In genomic region chrX:43813319-43813718, GRCh38 we compare ENCODE assay signal across 22 cellular contexts.
"Had no signal": no experiment of that assay in that cellular context is flagged by ENCODE, and none has a peak within 500 bp of the region (broad histone marks: within the 10 kb centered on the region; RNA-seq: fewer than 3 reads in every experiment).

No MANE protein-coding gene starts in this region.

- H3K36me3 Mint-ChIP-seq: activated naive CD4-positive, alpha-beta T cell treated with anti-CD3 and anti-CD28 coated beads, Interleukin-2, amount 10 ng/mL, durations not matched to agents 7 days and 5 days; immature natural killer cell; stimulated activated memory B cell treated with anti-CD40 and anti-IgM and Interleukin-4, amounts not matched to agents 10 μg/mL and 1 μg/mL and 100 μg/mL, for 72 hours had no signal

- H3K4me1 Mint-ChIP-seq: nephron progenitor cell; stimulated activated memory B cell treated with anti-CD40 and anti-IgM and Interleukin-4, amounts not matched to agents 10 μg/mL and 1 μg/mL and 100 μg/mL, for 72 hours had no signal

- H3K27me3 ChIP-seq: ascending aorta, brain microvascular endothelial cell, gastrocnemius medialis, neutrophil, suprapubic skin, tibial artery had no signal

- ATAC-seq: effector memory CD8-positive, alpha-beta T cell; left lung; mucosa of descending colon; stimulated activated memory B cell treated with anti-CD40 and anti-IgM and Interleukin-4, amounts not matched to agents 10 μg/mL and 1 μg/mL and 100 μg/mL, for 72 hours had no signal

- H3K4me1 ChIP-seq: ascending aorta, left lung, suprapubic skin had no signal

- H3K27ac Mint-ChIP-seq: activated CD4-positive, alpha-beta T cell treated with anti-CD3 and anti-CD28 coated beads, Interleukin-2, amount 10 ng/mL, durations not matched to agents 7 days and 5 days; activated naive CD4-positive, alpha-beta T cell treated with anti-CD3 and anti-CD28 coated beads, Interleukin-2, amount 10 ng/mL, durations not matched to agents 7 days and 5 days; activated T-helper 1 cell treated with anti-CD3 and anti-CD28 coated beads, Interleukin-12 subunit alpha, Interleukin-12 subunit beta, Interleukin-2, Interleukin-4 antibody, amounts not matched to agents 30 ng/mL and 10 ng/mL and 1 ng/mL, durations not matched to agents 14 hours and 24 hours and 36 hours; nephron progenitor cell; stimulated activated memory B cell treated with anti-CD40 and anti-IgM and Interleukin-4, amounts not matched to agents 10 μg/mL and 1 μg/mL and 100 μg/mL, for 72 hours; T-helper 17 cell had no signal

- H3K27ac ChIP-seq: ascending aorta, brain microvascular endothelial cell, gastrocnemius medialis, left lung, neutrophil, skin epidermis, suprapubic skin, tibial artery had no signal

- H3K9me3 ChIP-seq: ascending aorta, gastrocnemius medialis, left lung, mucosa of descending colon, neutrophil, suprapubic skin, tibial artery had no signal

- H3K36me3 ChIP-seq: ascending aorta, brain microvascular endothelial cell, gastrocnemius medialis, left lung, neutrophil, suprapubic skin, tibial artery had no signal

- H3K4me3 Mint-ChIP-seq: activated CD4-positive, alpha-beta T cell treated with anti-CD3 and anti-CD28 coated beads, Interleukin-2, amount 10 ng/mL, durations not matched to agents 7 days and 5 days; activated naive CD4-positive, alpha-beta T cell treated with anti-CD3 and anti-CD28 coated beads, Interleukin-2, amount 10 ng/mL, durations not matched to agents 7 days and 5 days; activated T-helper 1 cell treated with anti-CD3 and anti-CD28 coated beads, Interleukin-12 subunit alpha, Interleukin-12 subunit beta, Interleukin-2, Interleukin-4 antibody, amounts not matched to agents 30 ng/mL and 10 ng/mL and 1 ng/mL, durations not matched to agents 14 hours and 24 hours and 36 hours; effector memory CD8-positive, alpha-beta T cell; immature natural killer cell; nephron progenitor cell; stimulated activated memory B cell treated with anti-CD40 and anti-IgM and Interleukin-4, amounts not matched to agents 10 μg/mL and 1 μg/mL and 100 μg/mL, for 72 hours had no signal

- DNase-seq: activated CD4-positive, CD25-positive, alpha-beta regulatory T cell treated with anti-CD3 and anti-CD28 coated beads, Interleukin-2, amount 50 U/mL, for 72 hours; activated gamma-delta T cell; activated T-cell treated with anti-CD3 and anti-CD28 coated beads for 4 hours; brain microvascular endothelial cell; cortex of kidney; left lung; T-helper 17 cell; tibial artery had no signal

- H3K9me3 Mint-ChIP-seq: activated CD4-positive, alpha-beta T cell treated with anti-CD3 and anti-CD28 coated beads, Interleukin-2, amount 10 ng/mL, durations not matched to agents 7 days and 5 days; activated naive CD4-positive, alpha-beta T cell treated with anti-CD3 and anti-CD28 coated beads, Interleukin-2, amount 10 ng/mL, durations not matched to agents 7 days and 5 days; activated naive CD8-positive, alpha-beta T cell treated with anti-CD3 and anti-CD28 coated beads, Interleukin-2, amount 10 ng/mL, durations not matched to agents 7 days and 5 days; activated T-helper 1 cell treated with anti-CD3 and anti-CD28 coated beads, Interleukin-12 subunit alpha, Interleukin-12 subunit beta, Interleukin-2, Interleukin-4 antibody, amounts not matched to agents 30 ng/mL and 10 ng/mL and 1 ng/mL, durations not matched to agents 14 hours and 24 hours and 36 hours; effector memory CD8-positive, alpha-beta T cell; immature natural killer cell; stimulated activated memory B cell treated with anti-CD40 and anti-IgM and Interleukin-4, amounts not matched to agents 10 μg/mL and 1 μg/mL and 100 μg/mL, for 72 hours had no signal

- H3K4me3 ChIP-seq: ascending aorta, gastrocnemius medialis, left lung, mucosa of descending colon, skin epidermis, suprapubic skin, tibial artery had no signal

- H3K27me3 Mint-ChIP-seq: activated naive CD4-positive, alpha-beta T cell treated with anti-CD3 and anti-CD28 coated beads, Interleukin-2, amount 10 ng/mL, durations not matched to agents 7 days and 5 days; activated naive CD8-positive, alpha-beta T cell treated with anti-CD3 and anti-CD28 coated beads, Interleukin-2, amount 10 ng/mL, durations not matched to agents 7 days and 5 days had no signal
